In genomic region chr7:99447943-99448342, GRCh38 we compare ENCODE assay signal across 17 cellular contexts. TPM values are rescaled to one million over a fixed set of nuclear protein-coding genes. Genes with fewer than 3 reads are reported as not detected.
DNase-seq lines count a peak whose midpoint lies in the region; ATAC-seq and TF ChIP-seq lines count a peak whose summit lies in the region.
"Had no signal": no experiment of that assay in that cellular context is flagged by ENCODE, and none has a peak within 500 bp of the region (broad histone marks: within the 10 kb centered on the region; RNA-seq: fewer than 3 reads in every experiment).

No MANE protein-coding gene starts in this region.

- H3K56ac ChIP-seq in mesendoderm (ENCODE audit: low read length) = no peak overlapping the region

- H2AFZ ChIP-seq in OCI-LY1 (ENCODE audit: low read length) = no peak overlapping the region

- H3K9ac ChIP-seq in OCI-LY1 (ENCODE audit: low read length) = no peak overlapping the region
- no peak overlapping the region for H3K9ac ChIP-seq in mesendoderm (ENCODE audit: low read length)

- peaks cover 2% of the 10 kb centered on the region for H3K79me1 ChIP-seq in mesendoderm (ENCODE audit: low read length)

- H3K36me3 ChIP-seq in OCI-LY1 (ENCODE audit: insufficient read depth, low read length) = peaks cover 94% of the 10 kb centered on the region
- H3K36me3 ChIP-seq in mesendoderm (ENCODE audit: control insufficient read depth, insufficient read depth, low read length) = peaks cover 21% of the 10 kb centered on the region

- H3K79me2 ChIP-seq in OCI-LY1 (ENCODE audit: insufficient read depth, low read length) (no peaks in the 10 kb centered on the region), mesendoderm (ENCODE audit: control insufficient read depth, insufficient read depth, low read length) (no peaks in the 10 kb centered on the region)

- no peak overlapping the region for H4K8ac ChIP-seq in mesendoderm (ENCODE audit: low read depth, low read length)

- H3K4me1 ChIP-seq in OCI-LY1 (ENCODE audit: insufficient read depth, low read length, severe bottlenecking) (no peaks in the 10 kb centered on the region), mesendoderm (ENCODE audit: control insufficient read depth, low read depth, low read length) (no peaks in the 10 kb centered on the region)
- H3K4me1 ChIP-seq: colonic mucosa had no signal

- TF ChIP-seq CTCF in AG10803 (conservative IDR thresholded peaks at IDR 0.05; ENCODE audit: low read length) (peak; percentile 34; the same call in 1 of the 2 replicates), GM12873 (IDR thresholded peaks at IDR 0.05; ENCODE audit: insufficient read depth, low read depth, low read length, missing control alignments) (peak; percentile 62), OCI-LY1 (IDR thresholded peaks at IDR 0.05; ENCODE audit: low read length) (peak; percentile 70), fibroblast of villous mesenchyme (IDR thresholded peaks at IDR 0.05; ENCODE audit: insufficient read depth, low read depth, low read length) (peak; percentile 41)

- DNase-seq in AG10803 (ENCODE audit: low read depth) = no peak
- DNase-seq in fibroblast of villous mesenchyme (ENCODE audit: low read depth) = no peak
- no peak for DNase-seq in NCI-H187 treated with DMSO at 0.1 percent for 48 hours (lab: John Stamatoyannopoulos, UW)
- no peak for DNase-seq in mesendoderm
- no peak for DNase-seq in middle frontal gyrus (ENCODE audit: extremely low spot score, low spot score)
- DNase-seq: activated CD4-positive, alpha-beta T cell treated with anti-CD3 and anti-CD28 coated beads, Interleukin-2, amount 50 U/mL, for 4 hours; activated naive CD8-positive, alpha-beta T cell treated with anti-CD3 and anti-CD28 coated beads for 36 hours; CD8-positive, alpha-beta memory T cell; colonic mucosa; NCI-H446; stimulated activated CD4-positive, alpha-beta T cell treated with anti-CD3 and anti-CD28 coated beads, Interleukin-2, amount 100 ng/mL, for 48 hours; stimulated activated naive CD4-positive, alpha-beta T cell treated with Interleukin-2 at 50 U/mL for 16 hours had no signal

- no peak overlapping the region for H2BK120ac ChIP-seq in mesendoderm (ENCODE audit: low read depth, low read length)

- no peaks in the 10 kb centered on the region for H4K20me1 ChIP-seq in OCI-LY1 (ENCODE audit: insufficient read depth, low read length)

- no peak overlapping the region for H3K18ac ChIP-seq in mesendoderm (ENCODE audit: low read length)

- ATAC-seq in HG03280 (IDR thresholded peaks at IDR 0.05; ENCODE audit: unreplicated experiment) = no peak
- ATAC-seq: T-cell had no signal

- no peak overlapping the region for H2BK5ac ChIP-seq in mesendoderm (ENCODE audit: low read length)

- no peaks in the 10 kb centered on the region for H3K27me3 ChIP-seq in OCI-LY1 (ENCODE audit: insufficient read depth, low read length)
- H3K27me3 ChIP-seq in mesendoderm (ENCODE audit: insufficient read depth, low read length, poor library complexity) = no peaks in the 10 kb centered on the region
- H3K27me3 ChIP-seq: colonic mucosa had no signal

- no peaks in the 10 kb centered on the region for H3K9me2 ChIP-seq in OCI-LY1 (ENCODE audit: low read depth, low read length)

- H3K4me3 ChIP-seq in AG10803 (ENCODE audit: low read length) = no peak overlapping the region
- H3K4me3 ChIP-seq in OCI-LY1 (ENCODE audit: low read depth, low read length, poor library complexity, severe bottlenecking) = no peak overlapping the region
- no peak overlapping the region for H3K4me3 ChIP-seq in fibroblast of villous mesenchyme (ENCODE audit: low read depth, low read length)
- H3K4me3 ChIP-seq in mesendoderm (ENCODE audit: low read length) = no peak overlapping the region
- H3K4me3 ChIP-seq: colonic mucosa, lung had no signal

- H2AK5ac ChIP-seq in mesendoderm (ENCODE audit: low read length) = no peak overlapping the region

- no peak overlapping the region for H3K23ac ChIP-seq in mesendoderm (ENCODE audit: low read length)

- no peak overlapping the region for H3K27ac ChIP-seq in OCI-LY1 (ENCODE audit: low read depth, low read length, poor library complexity, severe bottlenecking)
- no peak overlapping the region for H3K27ac ChIP-seq in mesendoderm (ENCODE audit: low read depth, low read length)
- H3K27ac ChIP-seq: colonic mucosa had no signal

- no peak overlapping the region for H3K4me2 ChIP-seq in OCI-LY1 (ENCODE audit: low read length)
- H3K4me2 ChIP-seq in mesendoderm (ENCODE audit: low read length) = no peak overlapping the region

- H4K5ac ChIP-seq in mesendoderm (ENCODE audit: low read length) = no peak overlapping the region

- H3F3A ChIP-seq in OCI-LY1 (ENCODE audit: insufficient read depth, low read length) = no peaks in the 10 kb centered on the region

- WGBS in mesendoderm (ENCODE audit: extremely low coverage, insufficient coverage, low lambda C conversion rate) = no CpG with 5 or more reads among the region's 10 CpGs

- no peaks in the 10 kb centered on the region for H3K9me3 ChIP-seq in OCI-LY1 (ENCODE audit: low read length)
- H3K9me3 ChIP-seq: colonic mucosa had no signal

- no peak overlapping the region for H2BK15ac ChIP-seq in mesendoderm (replicated peaks; ENCODE audit: low read depth)

- no peak overlapping the region for H3K4ac ChIP-seq in mesendoderm (ENCODE audit: low read depth, low read length)

RNA-seq across cellular contexts. Expression of gene CPSF4, which starts 9.2 kb away (rescaled TPM):
- 33.8 and 38.4 TPM in 2 replicates for total RNA-seq in fibroblast of villous mesenchyme
- polyA plus RNA-seq in mesendoderm (2013, experiment 1 of 2) = 50.6 TPM
- 49.2 TPM for polyA plus RNA-seq in mesendoderm (2013, experiment 2 of 2)

RNA-seq across cellular contexts. Expression of gene PTCD1, which starts 9.3 kb away (rescaled TPM):
- 7.7 and 8.2 TPM in 2 replicates for total RNA-seq in fibroblast of villous mesenchyme
- 5.1 TPM for polyA plus RNA-seq in mesendoderm (2013, experiment 1 of 2)
- polyA plus RNA-seq in mesendoderm (2013, experiment 2 of 2) = 5.0 TPM

RNA-seq across cellular contexts. Expression of gene ATP5MF, which starts 18.0 kb away (rescaled TPM):
- 190 and 573 TPM in 2 replicates for total RNA-seq in fibroblast of villous mesenchyme
- 661 TPM for polyA plus RNA-seq in mesendoderm (2013, experiment 1 of 2)
- 678 TPM for polyA plus RNA-seq in mesendoderm (2013, experiment 2 of 2)

RNA-seq across cellular contexts. Expression of gene ZNF789, which starts 24.7 kb away (rescaled TPM):
- total RNA-seq in fibroblast of villous mesenchyme = 9.3 and 11.7 TPM in 2 replicates
- polyA plus RNA-seq in mesendoderm (2013, experiment 1 of 2) = 6.6 TPM
- 6.8 TPM for polyA plus RNA-seq in mesendoderm (2013, experiment 2 of 2)

RNA-seq across cellular contexts. Expression of gene BUD31, which starts 39.2 kb away (rescaled TPM):
- 101 and 170 TPM in 2 replicates for total RNA-seq in fibroblast of villous mesenchyme
- polyA plus RNA-seq in mesendoderm (2013, experiment 1 of 2) = 150 TPM
- 161 TPM for polyA plus RNA-seq in mesendoderm (2013, experiment 2 of 2)
